Comparison of ENCODE assay signal across 1 cellular context in the genomic region with DNA sequence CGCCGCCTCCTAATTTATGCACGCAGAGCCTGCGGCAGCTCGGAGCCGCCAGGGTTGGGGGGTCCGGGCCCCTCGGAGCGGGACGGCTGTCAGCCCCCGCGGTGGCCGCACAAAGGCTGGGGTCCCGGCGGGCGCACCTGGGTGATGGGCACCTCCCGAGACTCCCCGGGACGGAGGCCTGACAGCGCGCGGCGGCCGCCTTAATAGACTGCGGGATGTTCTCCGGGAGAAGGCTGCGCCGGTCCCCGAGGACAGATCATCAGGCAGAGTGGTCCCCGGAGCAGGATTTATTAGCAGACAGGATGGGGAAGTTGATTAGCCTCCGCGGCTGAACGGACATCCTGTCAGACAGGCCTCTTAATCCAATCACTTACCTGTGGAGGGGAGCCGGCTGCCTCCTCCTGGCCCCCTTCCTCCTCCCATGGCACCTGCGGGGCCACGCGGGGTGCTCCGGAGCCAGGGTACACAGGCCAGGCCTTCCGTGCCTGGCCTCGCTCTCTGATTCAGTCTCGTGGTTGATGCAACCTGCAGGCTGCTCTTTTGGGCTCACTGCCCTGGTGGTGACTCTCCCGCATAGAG.
TF ChIP-seq lines count a peak whose summit lies in the region.

No MANE protein-coding gene starts in this region.

TF ChIP-seq in H1, 55 proteins besides CTCF, POLR2A, EP300 and RAD21:
- TF ChIP-seq NANOG (IDR thresholded peaks at IDR 0.05; ENCODE audit: insufficient read depth, low read depth, low read length, poor library complexity, severe bottlenecking) (no peak), KDM4A (IDR thresholded peaks at IDR 0.05; ENCODE audit: low read depth, low read length, severe bottlenecking) (peak; percentile 29)
